In the genomic region with DNA sequence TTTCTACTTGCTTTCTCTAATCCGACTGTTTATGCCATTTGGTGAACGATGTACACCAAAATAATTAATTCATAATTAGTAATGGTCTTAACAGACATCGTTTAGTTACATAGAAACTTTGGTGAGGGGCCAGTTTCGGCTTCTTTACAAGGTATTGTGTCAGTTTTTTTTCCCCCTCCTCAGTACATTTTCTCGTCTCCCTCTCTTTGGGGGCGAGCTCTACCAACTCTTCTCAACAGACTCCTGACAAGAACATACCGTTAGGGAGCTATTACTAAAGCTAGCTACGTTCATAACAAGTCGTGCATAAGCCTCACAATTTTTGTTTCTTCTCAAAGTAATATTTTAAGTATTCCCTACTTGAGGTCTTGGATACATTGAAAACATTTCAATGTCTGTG, we compare ENCODE assay signal across 9 cellular contexts. TPM values are rescaled to one million over a fixed set of nuclear protein-coding genes. Genes with fewer than 3 reads are reported as not detected.
DNase-seq lines count a peak whose midpoint lies in the region; ATAC-seq and TF ChIP-seq lines count a peak whose summit lies in the region.
"Had no signal": no experiment of that assay in that cellular context is flagged by ENCODE, and none has a peak within 500 bp of the region (broad histone marks: within the 10 kb centered on the region; RNA-seq: fewer than 3 reads in every experiment).

No MANE protein-coding gene starts in this region.

- no peaks in the 10 kb centered on the region for H3K27me3 Mint-ChIP-seq in CD8-positive, alpha-beta T cell (ENCODE audit: low read depth)

- peaks cover 51% of the 10 kb centered on the region for H3K4me1 Mint-ChIP-seq in CD8-positive, alpha-beta T cell (ENCODE audit: low read depth)

- no peak for TF ChIP-seq POLR2A in NB4 (IDR thresholded peaks at IDR 0.05; ENCODE audit: extremely low read depth, insufficient read length)

- H3K27ac Mint-ChIP-seq in CD8-positive, alpha-beta T cell, result no peak overlapping the region

- no peak for DNase-seq in CD8-positive, alpha-beta T cell
- DNase-seq in NB4 (ENCODE audit: low read depth), result peak; percentile 23
- DNase-seq in effector memory CD4-positive, alpha-beta T cell, result no peak
- DNase-seq in NCI-H1105 treated with DMSO at 0.1 percent for 48 hours (lab: John Stamatoyannopoulos, UW), result no peak
- no peak for DNase-seq in stimulated activated CD8-positive, alpha-beta memory T cell treated with anti-CD3 and anti-CD28 coated beads, Interleukin-4, amount 100 ng/mL, for 48 hours
- DNase-seq in stimulated activated CD4-positive, alpha-beta T cell treated with anti-CD3 and anti-CD28 coated beads, Interleukin-2, amount 100 ng/mL, for 48 hours, result no peak
- DNase-seq: T-helper 9 cell had no signal

- H2AFZ ChIP-seq in neuron (ENCODE audit: low read depth, low read length), result no peak overlapping the region

- ATAC-seq in CD8-positive, alpha-beta T cell, result no peak
- no peak for ATAC-seq in GM21825 (IDR thresholded peaks at IDR 0.05; ENCODE audit: unreplicated experiment)

- H3K4me3 ChIP-seq in CD8-positive, alpha-beta T cell (ENCODE audit: low read depth, low read length), result peak overlapping the region; percentile 92
- H3K4me3 ChIP-seq in NB4 (ENCODE audit: low read depth, low read length) (peak overlapping the region; percentile 95), neuron (ENCODE audit: low read length) (peak overlapping the region; percentile 95)
- peak overlapping the region; percentile 90 for H3K4me3 ChIP-seq in effector memory CD4-positive, alpha-beta T cell (ENCODE audit: insufficient read depth, low read depth, low read length, poor library complexity, severe bottlenecking)

- peaks cover 17% of the 10 kb centered on the region for H3K36me3 Mint-ChIP-seq in CD8-positive, alpha-beta T cell

- POLR2A ChIA-PET in CD8-positive, alpha-beta T cell (lab: Charles Lee), result interaction anchor here (2.4 to 2.9 kb wide), 2 partner anchors 424 to 969 kb away, joined by 15 to 21 read pairs; partner anchors contain the start of genes ATR and DIPK2A

- intact Hi-C loops in CD8-positive, alpha-beta T cell (cut with DNase I, micrococcal nuclease), result loop anchor here (5.0 kb wide), 5 partner anchors 495 to 1690 kb away; partner anchors contain the start of genes DIPK2A (in 1 of the 2) and RNF7 (in 1 of the 2)

- no peak for TF ChIP-seq CTCF in CD8-positive, alpha-beta T cell (IDR thresholded peaks at IDR 0.05)
- no peak for TF ChIP-seq CTCF in NB4 (IDR thresholded peaks at IDR 0.05; ENCODE audit: low read depth, low read length)

- H3K9me3 Mint-ChIP-seq in CD8-positive, alpha-beta T cell, result no peaks in the 10 kb centered on the region

- H3K9me3 ChIP-seq in CD8-positive, alpha-beta T cell (ENCODE audit: low read length), result no peaks in the 10 kb centered on the region
- H3K9me3 ChIP-seq in effector memory CD4-positive, alpha-beta T cell (ENCODE audit: control insufficient read depth, low read length), result no peaks in the 10 kb centered on the region
- H3K9me3 ChIP-seq in neuron (ENCODE audit: low read length), result no peaks in the 10 kb centered on the region

- peaks cover 45% of the 10 kb centered on the region for H3K4me1 ChIP-seq in CD8-positive, alpha-beta T cell (ENCODE audit: insufficient read depth, low read length)
- H3K4me1 ChIP-seq in effector memory CD4-positive, alpha-beta T cell (ENCODE audit: control insufficient read depth, insufficient read depth, low read length, poor library complexity, severe bottlenecking), result peaks cover 8% of the 10 kb centered on the region
- H3K4me1 ChIP-seq in neuron (ENCODE audit: insufficient read depth, low read length), result peaks cover 12% of the 10 kb centered on the region

- no peaks in the 10 kb centered on the region for H3K27me3 ChIP-seq in CD8-positive, alpha-beta T cell (ENCODE audit: insufficient read depth, low read length)
- H3K27me3 ChIP-seq in effector memory CD4-positive, alpha-beta T cell (replicated peaks; ENCODE audit: control insufficient read depth, insufficient read depth, low read length, poor library complexity, severe bottlenecking), result no peaks in the 10 kb centered on the region
- H3K27me3 ChIP-seq in neuron (ENCODE audit: insufficient read depth, low read length), result no peaks in the 10 kb centered on the region

- CTCF ChIA-PET in CD8-positive, alpha-beta T cell (lab: Charles Lee), result interaction anchor here (0.6 to 1.7 kb wide), 5 partner anchors 10 to 969 kb away, joined by 3 to 6 read pairs (median 3); partner anchors contain the start of gene DIPK2A

- no peaks in the 10 kb centered on the region for H3K36me3 ChIP-seq in CD8-positive, alpha-beta T cell (ENCODE audit: insufficient read depth, low read length)
- H3K36me3 ChIP-seq in effector memory CD4-positive, alpha-beta T cell (ENCODE audit: control insufficient read depth, insufficient read depth, low read length), result no peaks in the 10 kb centered on the region
- H3K36me3 ChIP-seq in neuron (ENCODE audit: insufficient read depth, low read length), result no peaks in the 10 kb centered on the region

- no peak overlapping the region for H3K27ac ChIP-seq in CD8-positive, alpha-beta T cell (ENCODE audit: low read depth, low read length)
- H3K27ac ChIP-seq in effector memory CD4-positive, alpha-beta T cell (ENCODE audit: insufficient read depth, low read length, poor library complexity, severe bottlenecking), result no peak overlapping the region

- H3K4me3 Mint-ChIP-seq in CD8-positive, alpha-beta T cell, result peak overlapping the region; percentile 99

RNA-seq across cellular contexts. Expression of gene U2SURP, which starts 1.4 kb away (rescaled TPM):
- total RNA-seq in CD8-positive, alpha-beta T cell, result 100 to 1,000 TPM; 186 TPM

RNA-seq across cellular contexts. Expression of gene PAQR9, which starts 39.3 kb away (rescaled TPM):
- not detected for total RNA-seq in CD8-positive, alpha-beta T cell
